In genomic region chr4:8790749-8791148, GRCh38 we compare ENCODE assay signal across 35 cellular contexts.
"Had no signal": no experiment of that assay in that cellular context is flagged by ENCODE, and none has a peak within 500 bp of the region (broad histone marks: within the 10 kb centered on the region; RNA-seq: fewer than 3 reads in every experiment).

No MANE protein-coding gene starts in this region.

- H3K27me3 ChIP-seq: ascending aorta had no signal

- DNase-seq: activated CD4-positive, alpha-beta memory T cell treated with anti-CD3 and anti-CD28 coated beads for 36 hours; activated CD4-positive, alpha-beta T cell treated with anti-CD3 and anti-CD28 coated beads for 36 hours; activated CD4-positive, alpha-beta T cell treated with anti-CD3 and anti-CD28 coated beads, Interleukin-2, amount 10 ng/mL, durations not matched to agents 24 days and 14 days; activated CD4-positive, CD25-positive, alpha-beta regulatory T cell; activated CD4-positive, CD25-positive, alpha-beta regulatory T cell treated with anti-CD3 and anti-CD28 coated beads, Interleukin-2, amount 50 U/mL, for 72 hours; activated CD8-positive, alpha-beta memory T cell treated with anti-CD3 and anti-CD28 coated beads, Interleukin-2, amount 10 ng/mL, durations not matched to agents 7 days and 5 days; activated CD8-positive, alpha-beta memory T cell treated with anti-CD3 and anti-CD28 coated beads, Interleukin-2, amount 50 U/mL, for 4 hours; activated CD8-positive, alpha-beta T cell treated with anti-CD3 and anti-CD28 coated beads, Interleukin-2, amount 10 ng/mL, durations not matched to agents 7 days and 5 days; activated effector memory CD4-positive, alpha-beta T cell treated with anti-CD3 and anti-CD28 coated beads, Interleukin-2, amount 50 U/mL, for 16 hours; activated naive CD4-positive, alpha-beta T cell treated with anti-CD3 and anti-CD28 coated beads for 36 hours; activated naive CD8-positive, alpha-beta T cell treated with anti-CD3 and anti-CD28 coated beads, Interleukin-2, amount 10 ng/mL, durations not matched to agents 7 days and 5 days; activated T-cell treated with anti-CD3 and anti-CD28 coated beads, Interleukin-2, amount 50 U/mL, for 1 hour; activated T-cell treated with anti-CD3 and anti-CD28 coated beads, Interleukin-2, amount 50 U/mL, for 48 hours; dorsolateral prefrontal cortex; effector memory CD4-positive, alpha-beta T cell; endodermal cell; esophagus squamous epithelium; foreskin fibroblast; glutamatergic neuron; heart left ventricle; T-helper 1 cell; T-helper 17 cell; T1000 had no signal

- H3K4me3 ChIP-seq: ascending aorta, breast epithelium, coronary artery, dorsolateral prefrontal cortex, esophagus squamous epithelium, heart left ventricle had no signal

- H3K4me3 Mint-ChIP-seq: activated CD4-positive, alpha-beta memory T cell treated with anti-CD3 and anti-CD28 coated beads for 36 hours; activated CD4-positive, alpha-beta T cell treated with anti-CD3 and anti-CD28 coated beads for 36 hours; activated CD4-positive, alpha-beta T cell treated with anti-CD3 and anti-CD28 coated beads, Interleukin-2, amount 10 ng/mL, durations not matched to agents 24 days and 14 days; activated CD8-positive, alpha-beta memory T cell treated with anti-CD3 and anti-CD28 coated beads, Interleukin-2, amount 10 ng/mL, durations not matched to agents 7 days and 5 days; activated CD8-positive, alpha-beta T cell treated with anti-CD3 and anti-CD28 coated beads, Interleukin-2, amount 10 ng/mL, durations not matched to agents 7 days and 5 days; activated naive CD4-positive, alpha-beta T cell treated with anti-CD3 and anti-CD28 coated beads for 36 hours; activated naive CD4-positive, alpha-beta T cell treated with anti-CD3 and anti-CD28 coated beads, Interleukin-2, amount 50 U/mL, for 24 hours; activated naive CD8-positive, alpha-beta T cell treated with anti-CD3 and anti-CD28 coated beads, Interleukin-2, amount 10 ng/mL, durations not matched to agents 7 days and 5 days; activated T-helper 1 cell treated with anti-CD3 and anti-CD28 coated beads, Interleukin-12 subunit alpha, Interleukin-12 subunit beta, Interleukin-2, Interleukin-4 antibody, amounts not matched to agents 30 ng/mL and 10 ng/mL and 1 ng/mL, durations not matched to agents 14 hours and 24 hours and 36 hours; brain; central memory CD8-positive, alpha-beta T cell; dendritic cell treated with granulocyte-macrophage colony-stimulating factor and Interleukin-4, amounts not matched to agents 40 ng/mL and 50 ng/mL, for 4 days; endodermal cell; T-helper 17 cell; T-helper 2 cell treated with Interferon-gamma antibody and Interleukin-4, amounts not matched to agents 5 μg/mL and 100 μg/mL, for 36 hours had no signal

- FAIRE-seq: frontal cortex had no signal

- H3K27ac ChIP-seq: ascending aorta, breast epithelium, coronary artery, dorsolateral prefrontal cortex, epithelial cell of prostate, esophagus squamous epithelium, heart left ventricle had no signal

- H3K36me3 ChIP-seq: ascending aorta, breast epithelium, esophagus squamous epithelium, heart left ventricle had no signal

- H3K9me3 ChIP-seq: ascending aorta, breast epithelium, esophagus squamous epithelium, heart left ventricle had no signal

- H3K9me3 Mint-ChIP-seq: activated CD4-positive, alpha-beta memory T cell treated with anti-CD3 and anti-CD28 coated beads for 36 hours; activated CD4-positive, alpha-beta T cell treated with anti-CD3 and anti-CD28 coated beads, Interleukin-2, amount 10 ng/mL, durations not matched to agents 24 days and 14 days; activated naive CD4-positive, alpha-beta T cell treated with anti-CD3 and anti-CD28 coated beads, Interleukin-2, amount 50 U/mL, for 24 hours; activated naive CD8-positive, alpha-beta T cell treated with anti-CD3 and anti-CD28 coated beads, Interleukin-2, amount 10 ng/mL, durations not matched to agents 7 days and 5 days; activated T-helper 1 cell treated with anti-CD3 and anti-CD28 coated beads, Interleukin-12 subunit alpha, Interleukin-12 subunit beta, Interleukin-2, Interleukin-4 antibody, amounts not matched to agents 30 ng/mL and 10 ng/mL and 1 ng/mL, durations not matched to agents 14 hours and 24 hours and 36 hours; activated T-helper 2 cell treated with anti-CD3 and anti-CD28 coated beads, Interferon-gamma antibody, Interleukin-2, Interleukin-4, amounts not matched to agents 10 μg/mL and 5 μg/mL and 100 μg/mL, durations not matched to agents 14 hours and 24 hours and 36 hours; central memory CD8-positive, alpha-beta T cell; dendritic cell treated with granulocyte-macrophage colony-stimulating factor and Interleukin-4, amounts not matched to agents 40 ng/mL and 50 ng/mL, for 4 days; endodermal cell; T-helper 2 cell treated with Interferon-gamma antibody and Interleukin-4, amounts not matched to agents 5 μg/mL and 100 μg/mL, for 36 hours had no signal

- H3K36me3 Mint-ChIP-seq: activated CD4-positive, alpha-beta memory T cell treated with anti-CD3 and anti-CD28 coated beads for 36 hours; activated CD8-positive, alpha-beta memory T cell treated with anti-CD3 and anti-CD28 coated beads, Interleukin-2, amount 10 ng/mL, durations not matched to agents 7 days and 5 days; activated naive CD4-positive, alpha-beta T cell treated with anti-CD3 and anti-CD28 coated beads, Interleukin-2, amount 50 U/mL, for 24 hours; activated naive CD8-positive, alpha-beta T cell treated with anti-CD3 and anti-CD28 coated beads, Interleukin-2, amount 10 ng/mL, durations not matched to agents 7 days and 5 days; brain had no signal

- H3K27ac Mint-ChIP-seq: activated CD4-positive, alpha-beta memory T cell treated with anti-CD3 and anti-CD28 coated beads for 36 hours; activated CD4-positive, alpha-beta T cell treated with anti-CD3 and anti-CD28 coated beads for 36 hours; activated CD4-positive, alpha-beta T cell treated with anti-CD3 and anti-CD28 coated beads, Interleukin-2, amount 10 ng/mL, durations not matched to agents 24 days and 14 days; activated CD8-positive, alpha-beta memory T cell treated with anti-CD3 and anti-CD28 coated beads, Interleukin-2, amount 10 ng/mL, durations not matched to agents 7 days and 5 days; activated CD8-positive, alpha-beta T cell treated with anti-CD3 and anti-CD28 coated beads, Interleukin-2, amount 10 ng/mL, durations not matched to agents 7 days and 5 days; activated naive CD4-positive, alpha-beta T cell treated with anti-CD3 and anti-CD28 coated beads for 36 hours; activated naive CD4-positive, alpha-beta T cell treated with anti-CD3 and anti-CD28 coated beads, Interleukin-2, amount 50 U/mL, for 24 hours; activated naive CD8-positive, alpha-beta T cell treated with anti-CD3 and anti-CD28 coated beads, Interleukin-2, amount 10 ng/mL, durations not matched to agents 7 days and 5 days; activated T-helper 1 cell treated with anti-CD3 and anti-CD28 coated beads, Interleukin-12 subunit alpha, Interleukin-12 subunit beta, Interleukin-2, Interleukin-4 antibody, amounts not matched to agents 30 ng/mL and 10 ng/mL and 1 ng/mL, durations not matched to agents 14 hours and 24 hours and 36 hours; activated T-helper 2 cell treated with anti-CD3 and anti-CD28 coated beads, Interferon-gamma antibody, Interleukin-2, Interleukin-4, amounts not matched to agents 10 μg/mL and 5 μg/mL and 100 μg/mL, durations not matched to agents 14 hours and 24 hours and 36 hours; brain; dendritic cell treated with granulocyte-macrophage colony-stimulating factor and Interleukin-4, amounts not matched to agents 40 ng/mL and 50 ng/mL, for 4 days; endodermal cell; T-helper 17 cell; T-helper 2 cell treated with Interferon-gamma antibody and Interleukin-4, amounts not matched to agents 5 μg/mL and 100 μg/mL, for 36 hours had no signal

- H3K27me3 Mint-ChIP-seq: activated CD4-positive, alpha-beta memory T cell treated with anti-CD3 and anti-CD28 coated beads for 36 hours; activated CD4-positive, alpha-beta T cell treated with anti-CD3 and anti-CD28 coated beads for 36 hours; activated CD4-positive, alpha-beta T cell treated with anti-CD3 and anti-CD28 coated beads, Interleukin-2, amount 10 ng/mL, durations not matched to agents 24 days and 14 days; activated CD8-positive, alpha-beta memory T cell treated with anti-CD3 and anti-CD28 coated beads, Interleukin-2, amount 10 ng/mL, durations not matched to agents 7 days and 5 days; activated naive CD4-positive, alpha-beta T cell treated with anti-CD3 and anti-CD28 coated beads, Interleukin-2, amount 50 U/mL, for 24 hours; activated naive CD8-positive, alpha-beta T cell treated with anti-CD3 and anti-CD28 coated beads, Interleukin-2, amount 10 ng/mL, durations not matched to agents 7 days and 5 days; central memory CD8-positive, alpha-beta T cell; dendritic cell treated with granulocyte-macrophage colony-stimulating factor and Interleukin-4, amounts not matched to agents 40 ng/mL and 50 ng/mL, for 4 days had no signal

- H3K4me1 Mint-ChIP-seq: activated CD4-positive, alpha-beta T cell treated with anti-CD3 and anti-CD28 coated beads for 36 hours; activated CD4-positive, alpha-beta T cell treated with anti-CD3 and anti-CD28 coated beads, Interleukin-2, amount 10 ng/mL, durations not matched to agents 24 days and 14 days; activated CD8-positive, alpha-beta memory T cell treated with anti-CD3 and anti-CD28 coated beads, Interleukin-2, amount 10 ng/mL, durations not matched to agents 7 days and 5 days; activated naive CD4-positive, alpha-beta T cell treated with anti-CD3 and anti-CD28 coated beads, Interleukin-2, amount 50 U/mL, for 24 hours; activated naive CD8-positive, alpha-beta T cell treated with anti-CD3 and anti-CD28 coated beads, Interleukin-2, amount 10 ng/mL, durations not matched to agents 7 days and 5 days; brain; central memory CD8-positive, alpha-beta T cell; endodermal cell; T-helper 17 cell had no signal

- H3K4me1 ChIP-seq: ascending aorta, breast epithelium, esophagus squamous epithelium, heart left ventricle had no signal
